28 cellular contexts compared by ENCODE assay signal in genomic region chr13:98433654-98434053, GRCh38.
"Had no signal": no experiment of that assay in that cellular context is flagged by ENCODE, and none has a peak within 500 bp of the region (broad histone marks: within the 10 kb centered on the region; RNA-seq: fewer than 3 reads in every experiment).

No MANE protein-coding gene starts in this region.

- H3K4me3 ChIP-seq: ascending aorta, colonic mucosa had no signal

- H3K4me1 ChIP-seq: ascending aorta had no signal

- H3K27ac ChIP-seq: ascending aorta, brain microvascular endothelial cell, colonic mucosa had no signal

- H3K4me3 Mint-ChIP-seq: activated CD4-positive, alpha-beta memory T cell treated with anti-CD3 and anti-CD28 coated beads for 36 hours; activated CD4-positive, alpha-beta T cell treated with anti-CD3 and anti-CD28 coated beads for 36 hours; activated CD4-positive, alpha-beta T cell treated with anti-CD3 and anti-CD28 coated beads, Interleukin-2, amount 10 ng/mL, durations not matched to agents 24 days and 14 days; activated CD8-positive, alpha-beta memory T cell treated with anti-CD3 and anti-CD28 coated beads, Interleukin-2, amount 10 ng/mL, durations not matched to agents 7 days and 5 days; activated CD8-positive, alpha-beta T cell treated with anti-CD3 and anti-CD28 coated beads, Interleukin-2, amount 10 ng/mL, durations not matched to agents 7 days and 5 days; activated naive CD4-positive, alpha-beta T cell treated with anti-CD3 and anti-CD28 coated beads, Interleukin-2, amount 10 ng/mL, durations not matched to agents 7 days and 5 days; activated naive CD8-positive, alpha-beta T cell treated with anti-CD3 and anti-CD28 coated beads, Interleukin-2, amount 10 ng/mL, durations not matched to agents 7 days and 5 days; activated T-cell treated with anti-CD3 and anti-CD28 coated beads, Interleukin-2, amount 50 U/mL, for 72 hours; T-cell; T-helper 1 cell treated with Interleukin-12 subunit alpha and Interleukin-12 subunit beta and Interleukin-4 antibody, amounts not matched to agents 30 μg/mL and 1 μg/mL, for 36 hours; T-helper 2 cell treated with Interferon-gamma antibody and Interleukin-4, amounts not matched to agents 5 μg/mL and 100 μg/mL, for 36 hours had no signal

- ATAC-seq: activated CD4-positive, alpha-beta T cell treated with anti-CD3 and anti-CD28 coated beads for 36 hours; activated CD8-positive, alpha-beta memory T cell treated with anti-CD3 and anti-CD28 coated beads, Interleukin-2, amount 10 ng/mL, durations not matched to agents 7 days and 5 days; activated CD8-positive, alpha-beta T cell treated with anti-CD3 and anti-CD28 coated beads, Interleukin-2, amount 10 ng/mL, durations not matched to agents 7 days and 5 days; activated T-cell treated with anti-CD3 and anti-CD28 coated beads, Interleukin-2, amount 50 U/mL, for 72 hours; esophagus mucosa; T-cell had no signal

- H3K36me3 Mint-ChIP-seq: activated CD4-positive, alpha-beta memory T cell treated with anti-CD3 and anti-CD28 coated beads for 36 hours; activated CD8-positive, alpha-beta memory T cell treated with anti-CD3 and anti-CD28 coated beads, Interleukin-2, amount 10 ng/mL, durations not matched to agents 7 days and 5 days; activated naive CD4-positive, alpha-beta T cell treated with anti-CD3 and anti-CD28 coated beads, Interleukin-2, amount 10 ng/mL, durations not matched to agents 7 days and 5 days; activated naive CD4-positive, alpha-beta T cell treated with anti-CD3 and anti-CD28 coated beads, Interleukin-2, amount 50 U/mL, for 72 hours; activated naive CD8-positive, alpha-beta T cell treated with anti-CD3 and anti-CD28 coated beads, Interleukin-2, amount 10 ng/mL, durations not matched to agents 7 days and 5 days; T-cell had no signal

- H3K9me3 Mint-ChIP-seq: activated CD4-positive, alpha-beta memory T cell treated with anti-CD3 and anti-CD28 coated beads for 36 hours; activated CD4-positive, alpha-beta T cell treated with anti-CD3 and anti-CD28 coated beads, Interleukin-2, amount 10 ng/mL, durations not matched to agents 24 days and 14 days; activated naive CD4-positive, alpha-beta T cell treated with anti-CD3 and anti-CD28 coated beads, Interleukin-2, amount 10 ng/mL, durations not matched to agents 7 days and 5 days; activated naive CD4-positive, alpha-beta T cell treated with anti-CD3 and anti-CD28 coated beads, Interleukin-2, amount 50 U/mL, for 72 hours; activated naive CD8-positive, alpha-beta T cell treated with anti-CD3 and anti-CD28 coated beads, Interleukin-2, amount 10 ng/mL, durations not matched to agents 7 days and 5 days; activated T-cell treated with anti-CD3 and anti-CD28 coated beads, Interleukin-2, amount 50 U/mL, for 72 hours; T-cell; T-helper 1 cell treated with Interleukin-12 subunit alpha and Interleukin-12 subunit beta and Interleukin-4 antibody, amounts not matched to agents 30 μg/mL and 1 μg/mL, for 36 hours; T-helper 2 cell treated with Interferon-gamma antibody and Interleukin-4, amounts not matched to agents 5 μg/mL and 100 μg/mL, for 36 hours had no signal

- FAIRE-seq: bronchial epithelial cell, frontal cortex had no signal

- H3K27me3 ChIP-seq: ascending aorta, brain microvascular endothelial cell, colonic mucosa had no signal

- H3K27ac Mint-ChIP-seq: activated CD4-positive, alpha-beta memory T cell treated with anti-CD3 and anti-CD28 coated beads for 36 hours; activated CD4-positive, alpha-beta T cell treated with anti-CD3 and anti-CD28 coated beads for 36 hours; activated CD4-positive, alpha-beta T cell treated with anti-CD3 and anti-CD28 coated beads, Interleukin-2, amount 10 ng/mL, durations not matched to agents 24 days and 14 days; activated CD8-positive, alpha-beta memory T cell treated with anti-CD3 and anti-CD28 coated beads, Interleukin-2, amount 10 ng/mL, durations not matched to agents 7 days and 5 days; activated CD8-positive, alpha-beta T cell treated with anti-CD3 and anti-CD28 coated beads, Interleukin-2, amount 10 ng/mL, durations not matched to agents 7 days and 5 days; activated naive CD4-positive, alpha-beta T cell treated with anti-CD3 and anti-CD28 coated beads, Interleukin-2, amount 10 ng/mL, durations not matched to agents 7 days and 5 days; activated naive CD4-positive, alpha-beta T cell treated with anti-CD3 and anti-CD28 coated beads, Interleukin-2, amount 50 U/mL, for 72 hours; activated naive CD8-positive, alpha-beta T cell treated with anti-CD3 and anti-CD28 coated beads, Interleukin-2, amount 10 ng/mL, durations not matched to agents 7 days and 5 days; activated T-cell treated with anti-CD3 and anti-CD28 coated beads, Interleukin-2, amount 50 U/mL, for 72 hours; T-cell; T-helper 1 cell treated with Interleukin-12 subunit alpha and Interleukin-12 subunit beta and Interleukin-4 antibody, amounts not matched to agents 30 μg/mL and 1 μg/mL, for 36 hours; T-helper 2 cell treated with Interferon-gamma antibody and Interleukin-4, amounts not matched to agents 5 μg/mL and 100 μg/mL, for 36 hours had no signal

- H3K4me1 Mint-ChIP-seq: activated CD4-positive, alpha-beta T cell treated with anti-CD3 and anti-CD28 coated beads for 36 hours; activated CD4-positive, alpha-beta T cell treated with anti-CD3 and anti-CD28 coated beads, Interleukin-2, amount 10 ng/mL, durations not matched to agents 24 days and 14 days; activated CD8-positive, alpha-beta memory T cell treated with anti-CD3 and anti-CD28 coated beads, Interleukin-2, amount 10 ng/mL, durations not matched to agents 7 days and 5 days; activated naive CD4-positive, alpha-beta T cell treated with anti-CD3 and anti-CD28 coated beads, Interleukin-2, amount 10 ng/mL, durations not matched to agents 7 days and 5 days; activated naive CD8-positive, alpha-beta T cell treated with anti-CD3 and anti-CD28 coated beads, Interleukin-2, amount 10 ng/mL, durations not matched to agents 7 days and 5 days; T-cell had no signal

- H3K36me3 ChIP-seq: ascending aorta, colonic mucosa had no signal

- DNase-seq: activated CD4-positive, alpha-beta memory T cell treated with anti-CD3 and anti-CD28 coated beads for 36 hours; activated CD4-positive, alpha-beta T cell treated with anti-CD3 and anti-CD28 coated beads for 36 hours; activated CD4-positive, alpha-beta T cell treated with anti-CD3 and anti-CD28 coated beads, Interleukin-2, amount 10 ng/mL, durations not matched to agents 24 days and 14 days; activated CD4-positive, CD25-positive, alpha-beta regulatory T cell; activated CD4-positive, CD25-positive, alpha-beta regulatory T cell treated with anti-CD3 and anti-CD28 coated beads, Interleukin-2, amount 50 U/mL, for 72 hours; activated CD8-positive, alpha-beta memory T cell treated with anti-CD3 and anti-CD28 coated beads, Interleukin-2, amount 10 ng/mL, durations not matched to agents 7 days and 5 days; activated CD8-positive, alpha-beta memory T cell treated with anti-CD3 and anti-CD28 coated beads, Interleukin-2, amount 50 U/mL, for 4 hours; activated CD8-positive, alpha-beta T cell treated with anti-CD3 and anti-CD28 coated beads, Interleukin-2, amount 10 ng/mL, durations not matched to agents 7 days and 5 days; activated gamma-delta T cell; activated naive CD4-positive, alpha-beta T cell; activated naive CD4-positive, alpha-beta T cell treated with anti-CD3 and anti-CD28 coated beads, Interleukin-2, amount 10 ng/mL, durations not matched to agents 7 days and 5 days; activated naive CD8-positive, alpha-beta T cell treated with anti-CD3 and anti-CD28 coated beads, Interleukin-2, amount 10 ng/mL, durations not matched to agents 7 days and 5 days; activated T-cell treated with anti-CD3 and anti-CD28 coated beads, Interleukin-2, amount 50 U/mL, for 1 hour; activated T-cell treated with anti-CD3 and anti-CD28 coated beads, Interleukin-2, amount 50 U/mL, for 72 hours; brain microvascular endothelial cell; colonic mucosa; effector CD8-positive, alpha-beta T cell; foreskin fibroblast; SW 1271; T-cell; T1000 had no signal

- H3K9me3 ChIP-seq: ascending aorta, colonic mucosa had no signal
